8 cellular contexts compared by ENCODE assay signal in genomic region chr4:147924604-147925412, GRCh38.
DNase-seq lines count a peak whose midpoint lies in the region; ATAC-seq and TF ChIP-seq lines count a peak whose summit lies in the region.

No MANE protein-coding gene starts in this region.

- H3K9me3 ChIP-seq in Panc1 (ENCODE audit: control insufficient read depth, insufficient read depth, low read depth, low read length), result no peaks in the 10 kb centered on the region
- H3K9me3 ChIP-seq in testis, result no peaks in the 10 kb centered on the region
- H3K9me3 ChIP-seq in spleen, result no peaks in the 10 kb centered on the region

- TF ChIP-seq CTCF in Panc1 (IDR thresholded peaks at IDR 0.05) (peak; percentile 58), glutamatergic neuron (IDR thresholded peaks at IDR 0.05; ENCODE audit: partially characterized antibody, unreplicated experiment) (no peak), testis (IDR thresholded peaks at IDR 0.05) (no peak), spleen (IDR thresholded peaks at IDR 0.05 in 8 of 11, conservative IDR thresholded peaks at IDR 0.05 in 3 of 11) (peak in 1 of 11 experiments; percentile 20)

- H3K4me1 ChIP-seq in Panc1 (ENCODE audit: control insufficient read depth, insufficient read depth, low read length) (peaks cover 7% of the 10 kb centered on the region), testis (no peaks in the 10 kb centered on the region), spleen (no peaks in the 10 kb centered on the region)

- H3K9me3 Mint-ChIP-seq in activated naive CD4-positive, alpha-beta T cell treated with anti-CD3 and anti-CD28 coated beads for 36 hours, result no peaks in the 10 kb centered on the region
- H3K9me3 Mint-ChIP-seq in glutamatergic neuron (ENCODE audit: unreplicated experiment), result no peaks in the 10 kb centered on the region

- H3K27me3 ChIP-seq in Panc1 (ENCODE audit: control insufficient read depth, insufficient read depth, low read length) (no peaks in the 10 kb centered on the region), testis (no peaks in the 10 kb centered on the region), spleen (replicated peaks in 1 of 7) (no peaks in the 10 kb centered on the region)

- peak; percentile 35 for DNase-seq in activated naive CD4-positive, alpha-beta T cell treated with anti-CD3 and anti-CD28 coated beads for 36 hours
- no peak for DNase-seq in activated naive CD4-positive, alpha-beta T cell treated with anti-CD3 and anti-CD28 coated beads, Interleukin-2, amount 50 U/mL, for 16 hours
- DNase-seq in Panc1 (ENCODE audit: low read depth, low spot score) (no peak), glutamatergic neuron (peak; percentile 27), testis (peak; percentile 47), spleen (no peak)

- H3K27ac Mint-ChIP-seq in activated naive CD4-positive, alpha-beta T cell treated with anti-CD3 and anti-CD28 coated beads for 36 hours, result no peak overlapping the region
- no peak overlapping the region for H3K27ac Mint-ChIP-seq in glutamatergic neuron (ENCODE audit: unreplicated experiment)

- BruUV-seq in Panc1 (replicated peaks; lab: Mats Ljungman, UMichigan), result no TSS peak

- H3K36me3 Mint-ChIP-seq in activated naive CD4-positive, alpha-beta T cell treated with anti-CD3 and anti-CD28 coated beads for 36 hours (ENCODE audit: low read depth), result no peaks in the 10 kb centered on the region
- H3K36me3 Mint-ChIP-seq in glutamatergic neuron (ENCODE audit: unreplicated experiment), result no peaks in the 10 kb centered on the region

- ATAC-seq in Panc1 (no peak), GM19395 (IDR thresholded peaks at IDR 0.05; ENCODE audit: unreplicated experiment) (no peak), HG03135 (IDR thresholded peaks at IDR 0.05; ENCODE audit: unreplicated experiment) (no peak)

- POLR2A ChIA-PET in Panc1 (lab: Charles Lee), result no interaction called here

- no peaks in the 10 kb centered on the region for H3K27me3 Mint-ChIP-seq in activated naive CD4-positive, alpha-beta T cell treated with anti-CD3 and anti-CD28 coated beads for 36 hours (ENCODE audit: low read depth)
- H3K27me3 Mint-ChIP-seq in glutamatergic neuron (ENCODE audit: unreplicated experiment), result no peaks in the 10 kb centered on the region

- intact Hi-C loops in activated naive CD4-positive, alpha-beta T cell treated with anti-CD3 and anti-CD28 coated beads for 36 hours (cut with micrococcal nuclease), result loop anchor here (10.0 kb wide), 1 partner anchor 500 kb away; no protein-coding TSS in a partner anchor
- intact Hi-C loops in Panc1 (cut with micrococcal nuclease; ENCODE audit: unreplicated experiment) (no loop called here), testis (cut with DNase I; ENCODE audit: low total_unique reads) (no loop called here), spleen (cut with DNase I; ENCODE audit: low total_unique reads) (no loop called here)

- WGBS in testis, 2 donors, result 55 to 63% methylated on average over 3 of the region's 3 CpGs
- 38 to 45% (median 41%) methylated on average over 3 of the region's 3 CpGs for WGBS in spleen, 5 donors

- in situ Hi-C loops in Panc1 (cut with HindIII; ENCODE audit: low pct_unique_long_range_greater_than_20kb, low sequenced_read_pairs), result no loop called here

- no peaks in the 10 kb centered on the region for H3K4me1 Mint-ChIP-seq in activated naive CD4-positive, alpha-beta T cell treated with anti-CD3 and anti-CD28 coated beads for 36 hours (ENCODE audit: low read depth)
- no peaks in the 10 kb centered on the region for H3K4me1 Mint-ChIP-seq in glutamatergic neuron (ENCODE audit: low read depth, unreplicated experiment)

- TF ChIP-seq POLR2A in testis (IDR thresholded peaks at IDR 0.05), result no peak
- no peak for TF ChIP-seq POLR2A in spleen (IDR thresholded peaks at IDR 0.05)

- no peaks in the 10 kb centered on the region for H3K36me3 ChIP-seq in Panc1 (ENCODE audit: control insufficient read depth, insufficient read depth, low read length)
- H3K36me3 ChIP-seq in testis (ENCODE audit: low read depth, missing control alignments), result no peaks in the 10 kb centered on the region
- peaks cover 0 to 8% (median 0%) of the 10 kb centered on the region in 6 donors for H3K36me3 ChIP-seq in spleen

- no peak overlapping the region for H3K27ac ChIP-seq in Panc1 (ENCODE audit: low read length)
- H3K27ac ChIP-seq in testis, result no peak overlapping the region
- H3K27ac ChIP-seq in spleen, result no peak overlapping the region

- CTCF ChIA-PET in activated naive CD4-positive, alpha-beta T cell treated with anti-CD3 and anti-CD28 coated beads for 36 hours (lab: Charles Lee), result no interaction called here
- CTCF ChIA-PET in Panc1 (lab: Charles Lee), result no interaction called here

- H3K4me3 ChIP-seq in Panc1 (ENCODE audit: low read depth in 2 of 2, low read length in 2 of 2) (no peak overlapping the region), testis (no peak overlapping the region), spleen (no peak overlapping the region)

- no peak overlapping the region for H3K4me3 Mint-ChIP-seq in activated naive CD4-positive, alpha-beta T cell treated with anti-CD3 and anti-CD28 coated beads for 36 hours
- H3K4me3 Mint-ChIP-seq in glutamatergic neuron (ENCODE audit: unreplicated experiment), result no peak overlapping the region

Comparison
In these comparisons a context has a peak if more than half of its experiments do, and no peak if none do; other contexts are left out.
1. DNase-seq: peak in activated naive CD4-positive, alpha-beta T cell treated with anti-CD3 and anti-CD28 coated beads for 36 hours (single experiment), glutamatergic neuron (single experiment) and testis (single experiment); none in activated naive CD4-positive, alpha-beta T cell treated with anti-CD3 and anti-CD28 coated beads, Interleukin-2, amount 50 U/mL, for 16 hours (single experiment), Panc1 (single experiment) and spleen (single experiment).